1 cellular context compared by ENCODE assay signal in the genomic region with DNA sequence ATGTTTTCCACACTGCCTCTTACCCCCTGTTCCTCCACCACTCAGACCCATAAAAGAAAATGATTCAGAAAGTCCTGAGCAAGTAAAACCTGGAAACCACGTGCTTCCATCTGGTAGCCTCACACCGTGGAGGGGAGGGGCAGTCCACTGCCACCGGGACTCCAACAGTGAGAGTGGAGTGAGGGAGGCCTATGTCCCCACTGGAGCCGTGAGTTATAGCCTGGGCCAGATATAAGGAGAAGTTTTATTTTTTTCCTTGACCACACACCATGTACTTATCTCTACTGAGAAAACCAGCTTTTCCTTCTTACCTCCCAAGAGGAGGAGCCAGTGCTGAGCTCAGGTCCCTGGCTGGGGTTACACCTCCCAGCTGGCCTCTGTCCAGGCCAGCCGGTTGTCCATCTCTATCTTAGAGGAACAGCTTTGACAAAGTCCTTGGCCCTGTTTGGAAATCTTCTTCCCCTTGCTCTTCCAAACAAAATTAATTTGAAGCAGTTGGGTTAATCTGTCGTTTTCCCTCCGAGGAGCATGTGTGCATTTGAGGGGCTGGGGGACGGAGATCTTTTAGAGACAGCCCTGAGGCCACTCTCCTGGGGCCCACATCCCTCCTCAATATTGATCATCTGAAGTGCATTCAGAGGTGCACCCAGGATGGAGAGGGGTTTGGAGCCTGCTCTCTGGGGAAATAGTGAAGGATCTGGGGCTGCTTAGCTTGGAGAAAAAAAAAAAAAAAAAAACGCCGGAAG.
TF ChIP-seq lines count a peak whose summit lies in the region.

No MANE protein-coding gene starts in this region.

TF ChIP-seq in GM23338, 12 proteins besides CTCF, POLR2A, EP300 and RAD21 (continued from another document):
- TF ChIP-seq, protein P1, sequence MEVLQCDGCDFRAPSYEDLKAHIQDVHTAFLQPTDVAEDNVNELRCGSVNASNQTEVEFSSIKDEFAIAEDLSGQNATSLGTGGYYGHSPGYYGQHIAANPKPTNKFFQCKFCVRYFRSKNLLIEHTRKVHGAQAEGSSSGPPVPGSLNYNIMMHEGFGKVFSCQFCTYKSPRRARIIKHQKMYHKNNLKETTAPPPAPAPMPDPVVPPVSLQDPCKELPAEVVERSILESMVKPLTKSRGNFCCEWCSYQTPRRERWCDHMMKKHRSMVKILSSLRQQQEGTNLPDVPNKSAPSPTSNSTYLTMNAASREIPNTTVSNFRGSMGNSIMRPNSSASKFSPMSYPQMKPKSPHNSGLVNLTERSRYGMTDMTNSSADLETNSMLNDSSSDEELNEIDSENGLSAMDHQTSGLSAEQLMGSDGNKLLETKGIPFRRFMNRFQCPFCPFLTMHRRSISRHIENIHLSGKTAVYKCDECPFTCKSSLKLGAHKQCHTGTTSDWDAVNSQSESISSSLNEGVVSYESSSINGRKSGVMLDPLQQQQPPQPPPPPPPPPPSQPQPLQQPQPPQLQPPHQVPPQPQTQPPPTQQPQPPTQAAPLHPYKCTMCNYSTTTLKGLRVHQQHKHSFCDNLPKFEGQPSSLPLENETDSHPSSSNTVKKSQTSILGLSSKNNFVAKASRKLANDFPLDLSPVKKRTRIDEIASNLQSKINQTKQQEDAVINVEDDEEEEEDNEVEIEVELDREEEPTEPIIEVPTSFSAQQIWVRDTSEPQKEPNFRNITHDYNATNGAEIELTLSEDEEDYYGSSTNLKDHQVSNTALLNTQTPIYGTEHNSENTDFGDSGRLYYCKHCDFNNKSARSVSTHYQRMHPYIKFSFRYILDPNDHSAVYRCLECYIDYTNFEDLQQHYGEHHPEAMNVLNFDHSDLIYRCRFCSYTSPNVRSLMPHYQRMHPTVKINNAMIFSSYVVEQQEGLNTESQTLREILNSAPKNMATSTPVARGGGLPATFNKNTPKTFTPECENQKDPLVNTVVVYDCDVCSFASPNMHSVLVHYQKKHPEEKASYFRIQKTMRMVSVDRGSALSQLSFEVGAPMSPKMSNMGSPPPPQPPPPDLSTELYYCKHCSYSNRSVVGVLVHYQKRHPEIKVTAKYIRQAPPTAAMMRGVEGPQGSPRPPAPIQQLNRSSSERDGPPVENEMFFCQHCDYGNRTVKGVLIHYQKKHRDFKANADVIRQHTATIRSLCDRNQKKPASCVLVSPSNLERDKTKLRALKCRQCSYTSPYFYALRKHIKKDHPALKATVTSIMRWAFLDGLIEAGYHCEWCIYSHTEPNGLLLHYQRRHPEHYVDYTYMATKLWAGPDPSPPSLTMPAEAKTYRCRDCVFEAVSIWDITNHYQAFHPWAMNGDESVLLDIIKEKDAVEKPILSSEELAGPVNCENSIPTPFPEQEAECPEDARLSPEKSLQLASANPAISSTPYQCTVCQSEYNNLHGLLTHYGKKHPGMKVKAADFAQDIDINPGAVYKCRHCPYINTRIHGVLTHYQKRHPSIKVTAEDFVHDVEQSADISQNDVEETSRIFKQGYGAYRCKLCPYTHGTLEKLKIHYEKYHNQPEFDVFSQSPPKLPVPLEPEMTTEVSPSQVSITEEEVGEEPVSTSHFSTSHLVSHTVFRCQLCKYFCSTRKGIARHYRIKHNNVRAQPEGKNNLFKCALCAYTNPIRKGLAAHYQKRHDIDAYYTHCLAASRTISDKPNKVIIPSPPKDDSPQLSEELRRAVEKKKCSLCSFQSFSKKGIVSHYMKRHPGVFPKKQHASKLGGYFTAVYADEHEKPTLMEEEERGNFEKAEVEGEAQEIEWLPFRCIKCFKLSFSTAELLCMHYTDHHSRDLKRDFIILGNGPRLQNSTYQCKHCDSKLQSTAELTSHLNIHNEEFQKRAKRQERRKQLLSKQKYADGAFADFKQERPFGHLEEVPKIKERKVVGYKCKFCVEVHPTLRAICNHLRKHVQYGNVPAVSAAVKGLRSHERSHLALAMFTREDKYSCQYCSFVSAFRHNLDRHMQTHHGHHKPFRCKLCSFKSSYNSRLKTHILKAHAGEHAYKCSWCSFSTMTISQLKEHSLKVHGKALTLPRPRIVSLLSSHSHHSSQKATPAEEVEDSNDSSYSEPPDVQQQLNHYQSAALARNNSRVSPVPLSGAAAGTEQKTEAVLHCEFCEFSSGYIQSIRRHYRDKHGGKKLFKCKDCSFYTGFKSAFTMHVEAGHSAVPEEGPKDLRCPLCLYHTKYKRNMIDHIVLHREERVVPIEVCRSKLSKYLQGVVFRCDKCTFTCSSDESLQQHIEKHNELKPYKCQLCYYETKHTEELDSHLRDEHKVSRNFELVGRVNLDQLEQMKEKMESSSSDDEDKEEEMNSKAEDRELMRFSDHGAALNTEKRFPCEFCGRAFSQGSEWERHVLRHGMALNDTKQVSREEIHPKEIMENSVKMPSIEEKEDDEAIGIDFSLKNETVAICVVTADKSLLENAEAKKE (CRISPR knock-in tag; IDR thresholded peaks at IDR 0.05): no peak
TF ChIP-seq in GM23338: peak in this region for 0.
